8 cellular contexts compared by ENCODE assay signal in genomic region chr18:9335255-9336045, GRCh38. TPM values are rescaled to one million over a fixed set of nuclear protein-coding genes. Genes with fewer than 3 reads are reported as not detected.
DNase-seq lines count a peak whose midpoint lies in the region; ATAC-seq and TF ChIP-seq lines count a peak whose summit lies in the region.

No MANE protein-coding gene starts in this region.

- no peaks in the 10 kb centered on the region for H3K36me3 ChIP-seq in mammary epithelial cell (ENCODE audit: insufficient read depth, low read length)

- H3K4me1 ChIP-seq in mammary epithelial cell (ENCODE audit: insufficient read depth, low read length) (peaks cover 10% of the 10 kb centered on the region), mononuclear cell (ENCODE audit: insufficient read depth, low read length) (peaks cover 17% of the 10 kb centered on the region)

- peak overlapping the region; percentile 48 for H3K9ac ChIP-seq in mammary epithelial cell (ENCODE audit: insufficient read depth, low read length)

- ATAC-seq in HG03280 (IDR thresholded peaks at IDR 0.05; ENCODE audit: unreplicated experiment) (no peak), GM21717 (IDR thresholded peaks at IDR 0.05; ENCODE audit: unreplicated experiment) (no peak)

- TSS peak; percentile 27 for BruUV-seq in mammary epithelial cell (replicated peaks; lab: Mats Ljungman, UMichigan)

- H3K79me2 ChIP-seq in mammary epithelial cell (ENCODE audit: insufficient read depth, low read length), result peaks cover 25% of the 10 kb centered on the region

- DNase-seq in GM12865 (ENCODE audit: low read depth) (no peak), LNCaP clone FGC (ENCODE audit: low read depth) (no peak), mammary epithelial cell (no peak), GM20000 (ENCODE audit: low spot score) (no peak), NCI-H2029 treated with DMSO at 0.1 percent for 48 hours (lab: John Stamatoyannopoulos, UW) (no peak)

- peak overlapping the region; percentile 36 for H3K27ac ChIP-seq in mammary epithelial cell (ENCODE audit: insufficient read depth, low read depth, low read length)

- H3K4me3 ChIP-seq in GM12865 (ENCODE audit: low read depth, low read length), result peak overlapping the region; percentile 65
- H3K4me3 ChIP-seq in LNCaP clone FGC (ENCODE audit: low read depth, low read length), result peak overlapping the region; percentile 60
- H3K4me3 ChIP-seq in mammary epithelial cell (replicated peaks in 1 of 3; ENCODE audit: insufficient read depth in 1 of 3, low read depth in 2 of 3, low read length in 3 of 3), result peak overlapping the region; percentile 54 to 76 (median 65)
- H3K4me3 ChIP-seq in mononuclear cell (ENCODE audit: low read length), result peak overlapping the region; percentile 65

- in situ Hi-C loops in mammary epithelial cell (cut with MboI; ENCODE audit: low sequenced_read_pairs in 2 of 2), result no loop called here

- peak overlapping the region; percentile 84 for H2AFZ ChIP-seq in mammary epithelial cell (ENCODE audit: low read depth, low read length)

- H4K20me1 ChIP-seq in mammary epithelial cell (ENCODE audit: insufficient read depth, low read length), result no peaks in the 10 kb centered on the region

- TF ChIP-seq CTCF in GM12865 (IDR thresholded peaks at IDR 0.05; ENCODE audit: insufficient read depth, low read depth, low read length, missing control alignments), result no peak
- no peak for TF ChIP-seq CTCF in LNCaP clone FGC (IDR thresholded peaks at IDR 0.05; ENCODE audit: control insufficient read depth, extremely low read depth, insufficient read depth)
- no peak for TF ChIP-seq CTCF in mammary epithelial cell (conservative IDR thresholded peaks at IDR 0.05 in 1 of 2, IDR thresholded peaks at IDR 0.05 in 1 of 2; ENCODE audit: extremely low read depth in 1 of 2, insufficient read depth in 1 of 2, low read depth in 1 of 2, low read length in 2 of 2)
- TF ChIP-seq CTCF in GM20000 (IDR thresholded peaks at IDR 0.05; ENCODE audit: extremely low read depth, missing control alignments), result no peak

- H3K9me3 ChIP-seq in mammary epithelial cell (replicated peaks; ENCODE audit: insufficient read depth, low read length), result no peaks in the 10 kb centered on the region
- H3K9me3 ChIP-seq in mononuclear cell (ENCODE audit: low read depth, low read length), result no peaks in the 10 kb centered on the region

- no peaks in the 10 kb centered on the region for H3K27me3 ChIP-seq in mammary epithelial cell (ENCODE audit: insufficient read depth, low read length)
- peaks cover 4% of the 10 kb centered on the region for H3K27me3 ChIP-seq in mononuclear cell (ENCODE audit: insufficient read depth, low read length)

- 22% methylated on average over 20 of the region's 21 CpGs for WGBS in mammary epithelial cell (ENCODE audit: low coverage, missing lambda C conversion rate)

- CTCF ChIA-PET in mammary epithelial cell (lab: Charles Lee; ENCODE audit: low non-redundant PET), result no interaction called here

- H3K4me2 ChIP-seq in mammary epithelial cell (ENCODE audit: insufficient read depth, low read depth, low read length), result peak overlapping the region; percentile 79

- intact Hi-C loops in mammary epithelial cell (cut with micrococcal nuclease), result loop anchor here (2.0 kb wide), 2 partner anchors 181 to 263 kb away; no protein-coding TSS in a partner anchor

- dilution Hi-C loops in mammary epithelial cell (cut with HindIII; ENCODE audit: low sequenced_read_pairs), result no loop called here

RNA-seq across cellular contexts. Expression of gene TWSG1, which starts 0.9 kb away (rescaled TPM):
- total RNA-seq in mammary epithelial cell (10 to 100 TPM; 41.0 to 63.8 TPM), mononuclear cell (9.2 TPM)
- 35.3 TPM for polyA plus RNA-seq in mammary epithelial cell
- polyA minus RNA-seq in mammary epithelial cell, result 56.5 TPM
